22 cellular contexts compared by ENCODE assay signal in the genomic region with DNA sequence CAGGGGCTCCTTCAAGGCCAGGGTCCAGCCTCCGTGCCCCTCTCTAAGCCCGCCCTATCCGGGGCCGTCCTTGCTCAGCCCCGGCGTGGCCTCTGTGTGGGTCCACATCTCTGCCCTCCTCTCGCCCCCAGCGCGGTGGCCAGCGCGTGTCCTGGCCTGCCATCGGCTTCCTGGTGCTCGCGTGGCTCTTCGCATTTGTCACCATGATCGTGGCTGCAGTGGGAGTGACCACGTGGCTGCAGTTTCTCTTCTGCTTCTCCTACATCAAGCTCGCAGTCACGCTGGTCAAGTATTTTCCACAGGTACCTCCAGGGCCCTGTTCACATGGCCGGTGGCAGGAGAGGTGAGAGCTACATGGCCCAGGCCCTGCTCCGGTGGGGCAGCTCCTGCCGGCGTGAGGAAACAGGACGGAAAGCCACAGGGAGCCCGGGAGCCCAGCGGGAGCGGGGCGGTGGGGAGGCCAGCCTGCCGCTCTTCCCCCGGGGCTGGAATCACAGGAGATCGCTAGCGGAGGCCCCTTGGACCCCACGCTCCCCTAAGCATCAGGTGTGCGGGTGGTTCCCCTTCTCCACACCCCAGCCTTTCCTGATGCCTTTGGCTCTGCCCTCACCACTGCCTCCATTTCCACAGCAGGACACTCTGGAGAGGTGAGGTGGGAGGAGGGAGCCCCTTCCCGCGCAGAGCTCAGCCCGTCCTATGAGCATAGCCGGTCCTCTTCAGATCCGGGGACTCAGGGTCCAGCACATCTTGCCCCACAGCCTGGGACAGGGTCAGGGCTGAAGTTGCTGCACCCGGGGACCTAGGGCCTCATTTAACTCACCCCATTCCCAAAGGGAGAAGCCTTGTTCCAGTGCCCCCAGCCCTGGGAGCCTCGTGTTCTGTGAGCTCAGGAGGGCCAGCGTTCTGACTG. TPM values are rescaled to one million over a fixed set of nuclear protein-coding genes. Genes with fewer than 3 reads are reported as not detected.
DNase-seq lines count a peak whose midpoint lies in the region; ATAC-seq, FAIRE-seq and TF ChIP-seq lines count a peak whose summit lies in the region.
"Had no signal": no experiment of that assay in that cellular context is flagged by ENCODE, and none has a peak within 500 bp of the region (broad histone marks: within the 10 kb centered on the region; RNA-seq: fewer than 3 reads in every experiment).

No MANE protein-coding gene starts in this region.

- H3K27ac Mint-ChIP-seq in osteocyte (ENCODE audit: unreplicated experiment) (peak overlapping the region; percentile 91), Calu3 (ENCODE audit: unreplicated experiment) (no peak overlapping the region)
- H3K27ac Mint-ChIP-seq: activated naive CD4-positive, alpha-beta T cell treated with anti-CD3 and anti-CD28 coated beads for 36 hours; nephron had no signal

- in situ Hi-C loops in HepG2 (cut with HindIII; ENCODE audit: extremely low pct_ligation_motif_present, low pct_unique_long_range_greater_than_20kb), result no loop called here

- H3K4me1 ChIP-seq in HepG2 (ENCODE audit: insufficient read depth, low read length) (peaks cover 24% of the 10 kb centered on the region), right lobe of liver (peaks cover 0 to 16% (median 4%) of the 10 kb centered on the region in 4 donors)

- no peak overlapping the region for H3K4me2 ChIP-seq in HepG2 (ENCODE audit: low read depth, low read length)

- BruUV-seq in HepG2 (replicated peaks; lab: Mats Ljungman, UMichigan), result no TSS peak
- no TSS peak for BruUV-seq in Calu3 (replicated peaks; lab: Mats Ljungman, UMichigan)

- TF ChIP-seq EP300 in HepG2 (IDR thresholded peaks at IDR 0.05; ENCODE audit: low read depth in 2 of 2, low read length in 2 of 2) (no peak), HepG2 (CRISPR knock-in tag; IDR thresholded peaks at IDR 0.05; ENCODE audit: borderline replicate concordance) (no peak)

- H3K27me3 ChIP-seq in HepG2 (ENCODE audit: control insufficient read depth in 1 of 2, insufficient read depth in 2 of 2, low read length in 2 of 2) (no peaks in the 10 kb centered on the region), right lobe of liver (no peaks in the 10 kb centered on the region)

- WGBS in HepG2 (ENCODE audit: low lambda C conversion rate), result 94% methylated on average over 28 of the region's 42 CpGs
- 83% methylated on average over 7 of the region's 42 CpGs for WGBS in right lobe of liver (ENCODE audit: insufficient coverage, low coverage, low lambda C conversion rate, missing lambda C conversion rate)

- H3K9me3 ChIP-seq in HepG2 (ENCODE audit: low read length) (no peaks in the 10 kb centered on the region), right lobe of liver (no peaks in the 10 kb centered on the region)
- H3K9me3 ChIP-seq: lower lobe of right lung had no signal

- no peaks in the 10 kb centered on the region for H4K20me1 ChIP-seq in HepG2 (ENCODE audit: insufficient read depth, low read length)

- CTCF ChIA-PET in HepG2 (lab: Yijun Ruan, JAX; ENCODE audit: low intra/inter-chr PET ratio, low total read pairs) (no interaction called here), Calu3 (lab: Charles Lee) (no interaction called here)

- no peak overlapping the region for H2AFZ ChIP-seq in HepG2 (ENCODE audit: low read length)

- TF ChIP-seq POLR2A in HepG2 (IDR thresholded peaks at IDR 0.05; ENCODE audit: insufficient read depth in 1 of 2, low read depth in 2 of 2, low read length in 2 of 2) (no peak), right lobe of liver (IDR thresholded peaks at IDR 0.05) (no peak)

- FAIRE-seq in HepG2 (lab: Jason Lieb, UNC) (no peak), RCC 7860 (lab: Jason Lieb, UNC) (no peak)
- FAIRE-seq: G401.6, urothelium cell line had no signal

- H3K27ac ChIP-seq in HepG2 (ENCODE audit: extremely low read length, insufficient read depth, low read length), result no peak overlapping the region
- H3K27ac ChIP-seq in right lobe of liver, result no peak overlapping the region
- H3K27ac ChIP-seq in coronary artery, result peak overlapping the region; percentile 70 to 88

- no peak overlapping the region for H3K9ac ChIP-seq in HepG2 (ENCODE audit: insufficient read depth, low read depth, low read length)

- H3K4me3 Mint-ChIP-seq in osteocyte (ENCODE audit: unreplicated experiment) (no peak overlapping the region), Calu3 (ENCODE audit: low read depth, unreplicated experiment) (no peak overlapping the region)
- H3K4me3 Mint-ChIP-seq: activated naive CD4-positive, alpha-beta T cell treated with anti-CD3 and anti-CD28 coated beads for 36 hours; nephron had no signal

- H3K36me3 ChIP-seq in HepG2 (replicated peaks in 1 of 2; ENCODE audit: control insufficient read depth in 1 of 2, insufficient read depth in 2 of 2, low read length in 2 of 2) (no peaks in the 10 kb centered on the region; a peak in 1 of 5 replicates), right lobe of liver (no peaks in the 10 kb centered on the region)

- H3K27me3 Mint-ChIP-seq in osteocyte (ENCODE audit: unreplicated experiment) (no peaks in the 10 kb centered on the region), Calu3 (ENCODE audit: unreplicated experiment) (no peaks in the 10 kb centered on the region)

- H3K36me3 Mint-ChIP-seq in osteocyte (ENCODE audit: unreplicated experiment) (peaks cover 3% of the 10 kb centered on the region), Calu3 (ENCODE audit: insufficient read depth, unreplicated experiment) (peaks cover 52% of the 10 kb centered on the region)

- intact Hi-C loops in HepG2 (cut with micrococcal nuclease; ENCODE audit: unreplicated experiment), result no loop called here
- intact Hi-C loops in right lobe of liver (cut with DNase I), result no loop called here
- intact Hi-C loops in Calu3 (cut with micrococcal nuclease; ENCODE audit: unreplicated experiment), result no loop called here

- no peak; the same call in 2 of the 3 replicates for ATAC-seq in HepG2
- no peak for ATAC-seq in right lobe of liver
- ATAC-seq in GM18858 (IDR thresholded peaks at IDR 0.05; ENCODE audit: unreplicated experiment), result no peak
- ATAC-seq: HCT116, lower lobe of right lung had no signal

- H3K79me2 ChIP-seq in HepG2 (ENCODE audit: insufficient read depth, low read length), result no peaks in the 10 kb centered on the region

- no peak for TF ChIP-seq RAD21 in HepG2 (CRISPR knock-in tag; IDR thresholded peaks at IDR 0.05)

- DNase-seq in HepG2 (ENCODE audit: low spot score), result no peak
- no peak for DNase-seq in right lobe of liver
- DNase-seq in coronary artery (ENCODE audit: low spot score), result no peak
- DNase-seq in osteocyte (ENCODE audit: extremely low spot score, unreplicated experiment), result no peak
- DNase-seq in RCC 7860 (ENCODE audit: low spot score), result no peak
- DNase-seq in Calu3, result no peak
- DNase-seq in activated T-cell treated with anti-CD3 and anti-CD28 coated beads, Interleukin-2, amount 50 U/mL, for 1 hour, result no peak
- DNase-seq: activated CD4-positive, CD25-positive, alpha-beta regulatory T cell treated with anti-CD3 and anti-CD28 coated beads, Interleukin-2, amount 50 U/mL, for 72 hours; activated CD8-positive, alpha-beta memory T cell treated with anti-CD3 and anti-CD28 coated beads, Interleukin-2, amount 50 U/mL, for 4 hours; activated naive CD4-positive, alpha-beta T cell treated with anti-CD3 and anti-CD28 coated beads for 36 hours; COR-L47; foreskin fibroblast; lower lobe of right lung; NCI-H2227 treated with DMSO at 0.1 percent for 48 hours; SHP77 treated with DMSO at 0.1 percent for 48 hours; stimulated activated CD4-positive, alpha-beta T cell treated with anti-CD3 and anti-CD28 coated beads, Interleukin-4, amount 100 ng/mL, for 1 hour; stimulated activated CD8-positive, alpha-beta memory T cell treated with anti-CD3 and anti-CD28 coated beads, Interleukin-4, amount 100 ng/mL, for 48 hours had no signal

- no peaks in the 10 kb centered on the region for H3K9me3 Mint-ChIP-seq in osteocyte (ENCODE audit: unreplicated experiment)
- no peaks in the 10 kb centered on the region for H3K9me3 Mint-ChIP-seq in Calu3 (ENCODE audit: low read depth, unreplicated experiment)
- H3K9me3 Mint-ChIP-seq: activated naive CD4-positive, alpha-beta T cell treated with anti-CD3 and anti-CD28 coated beads for 36 hours; nephron had no signal

- no peak for TF ChIP-seq CTCF in HepG2 (CRISPR knock-in tag; IDR thresholded peaks at IDR 0.05)
- no peak for TF ChIP-seq CTCF in right lobe of liver (IDR thresholded peaks at IDR 0.05)
- TF ChIP-seq CTCF in coronary artery (IDR thresholded peaks at IDR 0.05), result no peak
- no peak for TF ChIP-seq CTCF in osteocyte (IDR thresholded peaks at IDR 0.05)
- no peak for TF ChIP-seq CTCF in Calu3 (IDR thresholded peaks at IDR 0.05; ENCODE audit: unreplicated experiment)

- no peak overlapping the region for H3K4me3 ChIP-seq in HepG2 (replicated peaks in 1 of 3; ENCODE audit: insufficient read depth in 1 of 3, low read depth in 2 of 3, low read length in 3 of 3)
- no peak overlapping the region for H3K4me3 ChIP-seq in right lobe of liver
- no peak overlapping the region for H3K4me3 ChIP-seq in coronary artery
- H3K4me3 ChIP-seq: lower lobe of right lung had no signal

- POLR2A ChIA-PET in HepG2 (lab: Yijun Ruan, JAX), result interaction anchor here (2.1 to 3.4 kb wide), 2 partner anchors 9 to 22 kb away, joined by 6 to 13 read pairs; partner anchors contain the start of genes CTNS and SHPK

- H3K4me1 Mint-ChIP-seq in osteocyte (ENCODE audit: unreplicated experiment) (peaks cover 22% of the 10 kb centered on the region), Calu3 (ENCODE audit: low read depth, unreplicated experiment) (no peaks in the 10 kb centered on the region)

RNA-seq across cellular contexts. Expression of gene TAX1BP3, which starts 10.2 kb away (rescaled TPM):
- 44.5 and 45.1 TPM in 2 replicates for total RNA-seq in HepG2 (2016; rRNA removed; fragmentation: Illumina TruSeq; extraction: Trizol)
- total RNA-seq in HepG2 (2016; cell fraction: cytosol; rRNA removed; fragmentation: Illumina TruSeq; extraction: Trizol; ENCODE audit: low read depth), result 20.2 and 21.9 TPM in 2 replicates
- 43.7 and 44.8 TPM in 2 replicates for total RNA-seq in HepG2 (2016; cell fraction: insoluble cytoplasmic fraction; rRNA removed; fragmentation: Illumina TruSeq; extraction: Trizol)
- 44.2 and 51.0 TPM in 2 replicates for total RNA-seq in HepG2 (2016; cell fraction: membrane; rRNA removed; fragmentation: Illumina TruSeq; extraction: Trizol)
- total RNA-seq in HepG2 (2016; cell fraction: nucleus; rRNA removed; fragmentation: Illumina TruSeq; extraction: Trizol), result 17.2 and 23.9 TPM in 2 replicates
- 16.7 and 20.4 TPM in 2 replicates for polyA plus RNA-seq in HepG2 (2011; rRNA removed)
- 27.1 and 29.0 TPM in 2 replicates for polyA plus RNA-seq in HepG2 (2011; cell fraction: cytosol; rRNA removed)
- 19.8 and 21.2 TPM in 2 replicates for polyA plus RNA-seq in HepG2 (2011; cell fraction: nucleus; rRNA removed)
- 14.6 and 15.5 TPM in 2 replicates for polyA plus RNA-seq in HepG2 (2012)
- 23.2 and 28.8 TPM in 2 replicates for polyA plus RNA-seq in HepG2 (2016; cell fraction: cytosol; fragmentation: Illumina TruSeq; extraction: Trizol; ENCODE audit: low read depth)
- 43.3 and 55.1 TPM in 2 replicates for polyA plus RNA-seq in HepG2 (2016; cell fraction: insoluble cytoplasmic fraction; fragmentation: Illumina TruSeq; extraction: Trizol; ENCODE audit: low read depth)
- polyA plus RNA-seq in HepG2 (2016; cell fraction: membrane; fragmentation: Illumina TruSeq; extraction: Trizol; ENCODE audit: low read depth), result 46.7 and 49.7 TPM in 2 replicates
- polyA plus RNA-seq in HepG2 (2016; cell fraction: nucleus; fragmentation: Illumina TruSeq; extraction: Trizol; ENCODE audit: insufficient read depth, low read depth), result 31.7 and 35.3 TPM in 2 replicates
- polyA minus RNA-seq in HepG2 (2011; rRNA and poly(A)+ RNA removed; ENCODE audit: low replicate concordance), result 23.4 and 40.0 TPM in 2 replicates
- 12.6 and 16.6 TPM in 2 replicates for polyA minus RNA-seq in HepG2 (2011; cell fraction: cytosol; rRNA and poly(A)+ RNA removed)
- polyA minus RNA-seq in HepG2 (2011; cell fraction: nucleus; rRNA and poly(A)+ RNA removed), result 11.7 and 13.6 TPM in 2 replicates
- 10 to 100 TPM in 4 of 6 experiments, 1 to 10 TPM in 2; 8.1 to 60.9 (median 34.7) TPM for total RNA-seq in right lobe of liver
- 149 TPM in 2 replicates for total RNA-seq in osteocyte
- total RNA-seq in Calu3 (2022), result 63.9 and 66.1 TPM in 2 replicates

RNA-seq across cellular contexts. Expression of gene EMC6, which starts 10.5 kb away (rescaled TPM):
- total RNA-seq in HepG2 (2016; rRNA removed; fragmentation: Illumina TruSeq; extraction: Trizol), result 42.2 and 45.1 TPM in 2 replicates
- 60.5 and 83.6 TPM in 2 replicates for total RNA-seq in HepG2 (2016; cell fraction: cytosol; rRNA removed; fragmentation: Illumina TruSeq; extraction: Trizol; ENCODE audit: low read depth)
- total RNA-seq in HepG2 (2016; cell fraction: insoluble cytoplasmic fraction; rRNA removed; fragmentation: Illumina TruSeq; extraction: Trizol), result 42.9 and 47.7 TPM in 2 replicates
- total RNA-seq in HepG2 (2016; cell fraction: membrane; rRNA removed; fragmentation: Illumina TruSeq; extraction: Trizol), result 57.6 and 76.2 TPM in 2 replicates
- total RNA-seq in HepG2 (2016; cell fraction: nucleus; rRNA removed; fragmentation: Illumina TruSeq; extraction: Trizol), result 22.4 and 23.6 TPM in 2 replicates
- 47.7 and 53.7 TPM in 2 replicates for polyA plus RNA-seq in HepG2 (2011; rRNA removed)
- polyA plus RNA-seq in HepG2 (2011; cell fraction: cytosol; rRNA removed), result 50.2 and 99.7 TPM in 2 replicates
- polyA plus RNA-seq in HepG2 (2011; cell fraction: nucleus; rRNA removed), result 28.3 and 28.6 TPM in 2 replicates
- 37.0 and 41.4 TPM in 2 replicates for polyA plus RNA-seq in HepG2 (2012)
- 126 and 179 TPM in 2 replicates for polyA plus RNA-seq in HepG2 (2016; cell fraction: cytosol; fragmentation: Illumina TruSeq; extraction: Trizol; ENCODE audit: low read depth)
- 92.6 and 104 TPM in 2 replicates for polyA plus RNA-seq in HepG2 (2016; cell fraction: insoluble cytoplasmic fraction; fragmentation: Illumina TruSeq; extraction: Trizol; ENCODE audit: low read depth)
- polyA plus RNA-seq in HepG2 (2016; cell fraction: membrane; fragmentation: Illumina TruSeq; extraction: Trizol; ENCODE audit: low read depth), result 107 and 132 TPM in 2 replicates
- 69.7 and 73.2 TPM in 2 replicates for polyA plus RNA-seq in HepG2 (2016; cell fraction: nucleus; fragmentation: Illumina TruSeq; extraction: Trizol; ENCODE audit: insufficient read depth, low read depth)
- polyA minus RNA-seq in HepG2 (2011; rRNA and poly(A)+ RNA removed; ENCODE audit: low replicate concordance), result 22.5 and 22.6 TPM in 2 replicates
- polyA minus RNA-seq in HepG2 (2011; cell fraction: cytosol; rRNA and poly(A)+ RNA removed), result 17.3 and 24.3 TPM in 2 replicates
- polyA minus RNA-seq in HepG2 (2011; cell fraction: nucleus; rRNA and poly(A)+ RNA removed), result 8.5 and 13.6 TPM in 2 replicates
- 10 to 100 TPM; 19.7 to 27.7 (median 24.4) TPM for total RNA-seq in right lobe of liver
- total RNA-seq in osteocyte, result 37.0 and 43.8 TPM in 2 replicates
- total RNA-seq in Calu3 (2022), result 38.2 and 42.9 TPM in 2 replicates

RNA-seq across cellular contexts. Expression of gene CTNS, which starts 21.6 kb away (rescaled TPM):
- total RNA-seq in HepG2 (2016; rRNA removed; fragmentation: Illumina TruSeq; extraction: Trizol) (6.5 and 13.7 TPM in 2 replicates), right lobe of liver (10 to 100 TPM in 2 of 6 experiments, 1 to 10 TPM in 4; 6.7 to 30.3 (median 9.4) TPM), osteocyte (23.8 and 24.9 TPM in 2 replicates), Calu3 (2022) (5.1 TPM in 2 replicates)
- total RNA-seq in HepG2 (2016; cell fraction: cytosol; rRNA removed; fragmentation: Illumina TruSeq; extraction: Trizol; ENCODE audit: low read depth), result 1.8 and 2.6 TPM in 2 replicates
- 9.9 and 14.3 TPM in 2 replicates for total RNA-seq in HepG2 (2016; cell fraction: insoluble cytoplasmic fraction; rRNA removed; fragmentation: Illumina TruSeq; extraction: Trizol)
- 6.1 and 6.2 TPM in 2 replicates for total RNA-seq in HepG2 (2016; cell fraction: membrane; rRNA removed; fragmentation: Illumina TruSeq; extraction: Trizol)
- 11.2 and 14.3 TPM in 2 replicates for total RNA-seq in HepG2 (2016; cell fraction: nucleus; rRNA removed; fragmentation: Illumina TruSeq; extraction: Trizol)
- polyA plus RNA-seq in HepG2 (2011; rRNA removed), result 9.5 and 13.0 TPM in 2 replicates
- 9.4 and 10.3 TPM in 2 replicates for polyA plus RNA-seq in HepG2 (2011; cell fraction: cytosol; rRNA removed)
- 20.7 and 23.6 TPM in 2 replicates for polyA plus RNA-seq in HepG2 (2011; cell fraction: nucleus; rRNA removed)
- 8.5 and 12.6 TPM in 2 replicates for polyA plus RNA-seq in HepG2 (2012)
- polyA plus RNA-seq in HepG2 (2016; cell fraction: cytosol; fragmentation: Illumina TruSeq; extraction: Trizol; ENCODE audit: low read depth), result 2.0 and 2.2 TPM in 2 replicates
- 7.3 and 8.2 TPM in 2 replicates for polyA plus RNA-seq in HepG2 (2016; cell fraction: insoluble cytoplasmic fraction; fragmentation: Illumina TruSeq; extraction: Trizol; ENCODE audit: low read depth)
- 4.5 and 5.9 TPM in 2 replicates for polyA plus RNA-seq in HepG2 (2016; cell fraction: membrane; fragmentation: Illumina TruSeq; extraction: Trizol; ENCODE audit: low read depth)
- 20.2 and 21.3 TPM in 2 replicates for polyA plus RNA-seq in HepG2 (2016; cell fraction: nucleus; fragmentation: Illumina TruSeq; extraction: Trizol; ENCODE audit: insufficient read depth, low read depth)
- polyA minus RNA-seq in HepG2 (2011; rRNA and poly(A)+ RNA removed; ENCODE audit: low replicate concordance), result 10.3 and 11.2 TPM in 2 replicates
- polyA minus RNA-seq in HepG2 (2011; cell fraction: cytosol; rRNA and poly(A)+ RNA removed), result 5.1 and 6.0 TPM in 2 replicates
- polyA minus RNA-seq in HepG2 (2011; cell fraction: nucleus; rRNA and poly(A)+ RNA removed), result 9.7 TPM in 2 replicates

RNA-seq across cellular contexts. Expression of gene SHPK, which starts 22.1 kb away (rescaled TPM):
- total RNA-seq in HepG2 (2016; rRNA removed; fragmentation: Illumina TruSeq; extraction: Trizol), result 25.2 and 30.9 TPM in 2 replicates
- 3.5 and 3.8 TPM in 2 replicates for total RNA-seq in HepG2 (2016; cell fraction: cytosol; rRNA removed; fragmentation: Illumina TruSeq; extraction: Trizol; ENCODE audit: low read depth)
- total RNA-seq in HepG2 (2016; cell fraction: insoluble cytoplasmic fraction; rRNA removed; fragmentation: Illumina TruSeq; extraction: Trizol), result 25.0 and 28.4 TPM in 2 replicates
- total RNA-seq in HepG2 (2016; cell fraction: membrane; rRNA removed; fragmentation: Illumina TruSeq; extraction: Trizol), result 7.6 and 8.2 TPM in 2 replicates
- total RNA-seq in HepG2 (2016; cell fraction: nucleus; rRNA removed; fragmentation: Illumina TruSeq; extraction: Trizol), result 20.4 and 24.0 TPM in 2 replicates
- 16.2 and 20.4 TPM in 2 replicates for polyA plus RNA-seq in HepG2 (2011; rRNA removed)
- polyA plus RNA-seq in HepG2 (2011; cell fraction: cytosol; rRNA removed), result 16.1 and 16.7 TPM in 2 replicates
- 27.2 and 28.1 TPM in 2 replicates for polyA plus RNA-seq in HepG2 (2011; cell fraction: nucleus; rRNA removed)
- polyA plus RNA-seq in HepG2 (2012), result 13.6 and 14.5 TPM in 2 replicates
- polyA plus RNA-seq in HepG2 (2016; cell fraction: cytosol; fragmentation: Illumina TruSeq; extraction: Trizol; ENCODE audit: low read depth), result 1.1 and 1.2 TPM in 2 replicates
- 18.4 and 20.4 TPM in 2 replicates for polyA plus RNA-seq in HepG2 (2016; cell fraction: insoluble cytoplasmic fraction; fragmentation: Illumina TruSeq; extraction: Trizol; ENCODE audit: low read depth)
- polyA plus RNA-seq in HepG2 (2016; cell fraction: membrane; fragmentation: Illumina TruSeq; extraction: Trizol; ENCODE audit: low read depth), result 2.5 and 3.0 TPM in 2 replicates
- polyA plus RNA-seq in HepG2 (2016; cell fraction: nucleus; fragmentation: Illumina TruSeq; extraction: Trizol; ENCODE audit: insufficient read depth, low read depth), result 24.9 and 27.7 TPM in 2 replicates
- 24.9 and 63.4 TPM in 2 replicates for polyA minus RNA-seq in HepG2 (2011; rRNA and poly(A)+ RNA removed; ENCODE audit: low replicate concordance)
- 15.3 and 17.2 TPM in 2 replicates for polyA minus RNA-seq in HepG2 (2011; cell fraction: cytosol; rRNA and poly(A)+ RNA removed)
- 33.7 and 38.2 TPM in 2 replicates for polyA minus RNA-seq in HepG2 (2011; cell fraction: nucleus; rRNA and poly(A)+ RNA removed)
- total RNA-seq in right lobe of liver, result 10 to 100 TPM; 13.5 to 26.1 (median 22.8) TPM
- 8.5 and 9.8 TPM in 2 replicates for total RNA-seq in osteocyte
- total RNA-seq in Calu3 (2022), result 8.5 and 9.4 TPM in 2 replicates

RNA-seq across cellular contexts. Expression of gene P2RX5, which starts 37.8 kb away (rescaled TPM):
- 0.90 and 0.95 TPM in 2 replicates for total RNA-seq in HepG2 (2016; rRNA removed; fragmentation: Illumina TruSeq; extraction: Trizol)
- total RNA-seq in HepG2 (2016; cell fraction: cytosol; rRNA removed; fragmentation: Illumina TruSeq; extraction: Trizol; ENCODE audit: low read depth), result 0.20 and 0.79 TPM in 2 replicates
- total RNA-seq in HepG2 (2016; cell fraction: insoluble cytoplasmic fraction; rRNA removed; fragmentation: Illumina TruSeq; extraction: Trizol), result 0.64 and 0.82 TPM in 2 replicates
- 0.62 and 0.93 TPM in 2 replicates for total RNA-seq in HepG2 (2016; cell fraction: membrane; rRNA removed; fragmentation: Illumina TruSeq; extraction: Trizol)
- total RNA-seq in HepG2 (2016; cell fraction: nucleus; rRNA removed; fragmentation: Illumina TruSeq; extraction: Trizol), result 0.53 and 1.1 TPM in 2 replicates
- polyA plus RNA-seq in HepG2 (2011; rRNA removed), result 1.0 and 1.7 TPM in 2 replicates
- 1.4 and 1.5 TPM in 2 replicates for polyA plus RNA-seq in HepG2 (2011; cell fraction: cytosol; rRNA removed)
- 1.6 and 1.9 TPM in 2 replicates for polyA plus RNA-seq in HepG2 (2011; cell fraction: nucleus; rRNA removed)
- 0.50 and 1.1 TPM in 2 replicates for polyA plus RNA-seq in HepG2 (2012)
- 0.24 and 0.38 TPM in 2 replicates for polyA plus RNA-seq in HepG2 (2016; cell fraction: cytosol; fragmentation: Illumina TruSeq; extraction: Trizol; ENCODE audit: low read depth)
- polyA plus RNA-seq in HepG2 (2016; cell fraction: insoluble cytoplasmic fraction; fragmentation: Illumina TruSeq; extraction: Trizol; ENCODE audit: low read depth), result 0.46 and 0.98 TPM in 2 replicates
- 0.48 and 0.70 TPM in 2 replicates for polyA plus RNA-seq in HepG2 (2016; cell fraction: membrane; fragmentation: Illumina TruSeq; extraction: Trizol; ENCODE audit: low read depth)
- 1.5 and 1.7 TPM in 2 replicates for polyA plus RNA-seq in HepG2 (2016; cell fraction: nucleus; fragmentation: Illumina TruSeq; extraction: Trizol; ENCODE audit: insufficient read depth, low read depth)
- polyA minus RNA-seq in HepG2 (2011; rRNA and poly(A)+ RNA removed; ENCODE audit: low replicate concordance), result 1.6 and 53.3 TPM in 2 replicates
- 0.49 and 1.2 TPM in 2 replicates for polyA minus RNA-seq in HepG2 (2011; cell fraction: cytosol; rRNA and poly(A)+ RNA removed)
- polyA minus RNA-seq in HepG2 (2011; cell fraction: nucleus; rRNA and poly(A)+ RNA removed), result 0.87 and 1.0 TPM in 2 replicates
- 1 to 10 TPM in 1 of 6 experiments, under 1 TPM in 5; 0.13 to 1.1 (median 0.40) TPM for total RNA-seq in right lobe of liver
- total RNA-seq in osteocyte, result 0.34 and 0.43 TPM in 2 replicates
- 11.1 and 11.6 TPM in 2 replicates for total RNA-seq in Calu3 (2022)

Comparison
In these comparisons a context has a peak if more than half of its experiments do, and no peak if none do; other contexts are left out.
1. H3K27ac ChIP-seq: peak in coronary artery (2 of 2); none in HepG2 (single experiment) and right lobe of liver (0 of 3).